In genomic region chr5:101932599-101932998, GRCh38 we compare ENCODE assay signal across 1 cellular context.
TF ChIP-seq lines count a peak whose summit lies in the region.

No MANE protein-coding gene starts in this region.

TF ChIP-seq in HepG2, 621 proteins besides CTCF, POLR2A, EP300 and RAD21 (continued from another document):
- TF ChIP-seq RERE (CRISPR knock-in tag; IDR thresholded peaks at IDR 0.05; ENCODE audit: low read depth): 0 out of 2 replicates have a peak, but pooled peaks have one; percentile 33
- TF ChIP-seq, protein P1, sequence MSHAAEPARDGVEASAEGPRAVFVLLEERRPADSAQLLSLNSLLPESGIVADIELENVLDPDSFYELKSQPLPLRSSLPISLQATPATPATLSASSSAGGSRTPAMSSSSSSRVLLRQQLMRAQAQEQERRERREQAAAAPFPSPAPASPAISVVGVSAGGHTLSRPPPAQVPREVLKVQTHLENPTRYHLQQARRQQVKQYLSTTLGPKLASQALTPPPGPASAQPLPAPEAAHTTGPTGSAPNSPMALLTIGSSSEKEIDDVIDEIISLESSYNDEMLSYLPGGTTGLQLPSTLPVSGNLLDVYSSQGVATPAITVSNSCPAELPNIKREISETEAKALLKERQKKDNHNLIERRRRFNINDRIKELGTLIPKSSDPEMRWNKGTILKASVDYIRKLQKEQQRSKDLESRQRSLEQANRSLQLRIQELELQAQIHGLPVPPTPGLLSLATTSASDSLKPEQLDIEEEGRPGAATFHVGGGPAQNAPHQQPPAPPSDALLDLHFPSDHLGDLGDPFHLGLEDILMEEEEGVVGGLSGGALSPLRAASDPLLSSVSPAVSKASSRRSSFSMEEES (CRISPR knock-in tag; IDR thresholded peaks at IDR 0.05): no peak
- no peak for TF ChIP-seq SOX6 (IDR thresholded peaks at IDR 0.05)
- TF ChIP-seq SOX6 (CRISPR knock-in tag; IDR thresholded peaks at IDR 0.05): peak; percentile 24; the same call in 1 of the 2 replicates
- no peak for TF ChIP-seq ZNF326 (CRISPR knock-in tag; IDR thresholded peaks at IDR 0.05; ENCODE audit: borderline replicate concordance)
- peak; percentile 16; the same call in 1 of the 2 replicates for TF ChIP-seq SOX5 (CRISPR knock-in tag; IDR thresholded peaks at IDR 0.05; ENCODE audit: borderline replicate concordance)
- TF ChIP-seq FOXA1 (IDR thresholded peaks at IDR 0.05): no peak
- 0 out of 2 replicates have a peak, but pooled peaks have one; percentile 27 for TF ChIP-seq FOXA1 (CRISPR knock-in tag; IDR thresholded peaks at IDR 0.05)
- TF ChIP-seq RXRB (CRISPR knock-in tag; IDR thresholded peaks at IDR 0.05; ENCODE audit: borderline replicate concordance): no peak
- no peak for TF ChIP-seq ZNF567 (CRISPR knock-in tag; IDR thresholded peaks at IDR 0.05; ENCODE audit: borderline replicate concordance)
